ENCODE assay signal across 18 cellular contexts in genomic region chr13:98479496-98480003, GRCh38.
DNase-seq lines count a peak whose midpoint lies in the region; ATAC-seq and TF ChIP-seq lines count a peak whose summit lies in the region.
"Had no signal": no experiment of that assay in that cellular context is flagged by ENCODE, and none has a peak within 500 bp of the region (broad histone marks: within the 10 kb centered on the region; RNA-seq: fewer than 3 reads in every experiment).

No MANE protein-coding gene starts in this region.

- H3K36me3 Mint-ChIP-seq in activated CD4-positive, alpha-beta memory T cell treated with anti-CD3 and anti-CD28 coated beads for 36 hours: peaks cover 23% of the 10 kb centered on the region
- peaks cover 41% of the 10 kb centered on the region for H3K36me3 Mint-ChIP-seq in activated CD4-positive, alpha-beta memory T cell treated with anti-CD3 and anti-CD28 coated beads, Interleukin-2, amount 10 ng/mL, durations not matched to agents 7 days and 5 days (ENCODE audit: low read depth)
- H3K36me3 Mint-ChIP-seq in WTC11: peaks cover 5% of the 10 kb centered on the region; the same call in 1 of the 2 replicates
- peaks cover 82% of the 10 kb centered on the region for H3K36me3 Mint-ChIP-seq in stimulated activated effector memory CD8-positive, alpha-beta T cell treated with anti-CD3 and anti-CD28 coated beads, Interleukin-12 subunit alpha, Interleukin-12 subunit beta, amount 100 ng/mL, for 72 hours

- peak overlapping the region; percentile 34 for H3K27ac Mint-ChIP-seq in activated CD4-positive, alpha-beta memory T cell treated with anti-CD3 and anti-CD28 coated beads for 36 hours
- H3K27ac Mint-ChIP-seq in activated CD4-positive, alpha-beta memory T cell treated with anti-CD3 and anti-CD28 coated beads, Interleukin-2, amount 10 ng/mL, durations not matched to agents 7 days and 5 days: no peak overlapping the region
- peak overlapping the region; percentile 77; the same call in 1 of the 2 replicates for H3K27ac Mint-ChIP-seq in WTC11
- peak overlapping the region; percentile 89 for H3K27ac Mint-ChIP-seq in stimulated activated effector memory CD8-positive, alpha-beta T cell treated with anti-CD3 and anti-CD28 coated beads, Interleukin-12 subunit alpha, Interleukin-12 subunit beta, amount 100 ng/mL, for 72 hours

- TF ChIP-seq RAD21 in liver (IDR thresholded peaks at IDR 0.05): no peak

- no peak for DNase-seq in activated CD4-positive, alpha-beta memory T cell treated with anti-CD3 and anti-CD28 coated beads for 36 hours
- no peak for DNase-seq in activated CD4-positive, alpha-beta memory T cell treated with anti-CD3 and anti-CD28 coated beads, Interleukin-2, amount 10 ng/mL, durations not matched to agents 7 days and 5 days
- DNase-seq in WTC11 (ENCODE audit: low spot score): no peak
- no peak for DNase-seq in stimulated activated effector memory CD8-positive, alpha-beta T cell treated with anti-CD3 and anti-CD28 coated beads, Interleukin-12 subunit alpha, Interleukin-12 subunit beta, amount 100 ng/mL, for 72 hours (ENCODE audit: low spot score in 2 of 2)
- no peak for DNase-seq in NCI-H2107 treated with DMSO at 0.1 percent for 48 hours (lab: John Stamatoyannopoulos, UW; ENCODE audit: unreplicated experiment)
- no peak for DNase-seq in hepatocyte (ENCODE audit: low spot score)
- no peak for DNase-seq in AG08396 (ENCODE audit: low spot score)
- DNase-seq: amniotic stem cell; DND-41; hippocampal formation; Kasumi-1; kidney; NCI-H1105 treated with DMSO at 0.1 percent for 48 hours; SK-N-SH; stimulated activated CD4-positive, alpha-beta T cell treated with anti-CD3 and anti-CD28 coated beads, Interleukin-2, amount 100 ng/mL, for 48 hours had no signal

- peaks cover 81% of the 10 kb centered on the region for H3K4me1 Mint-ChIP-seq in activated CD4-positive, alpha-beta memory T cell treated with anti-CD3 and anti-CD28 coated beads for 36 hours (ENCODE audit: low read depth)
- H3K4me1 Mint-ChIP-seq in activated CD4-positive, alpha-beta memory T cell treated with anti-CD3 and anti-CD28 coated beads, Interleukin-2, amount 10 ng/mL, durations not matched to agents 7 days and 5 days: peaks cover 87% of the 10 kb centered on the region
- H3K4me1 Mint-ChIP-seq in WTC11: peaks cover 86% of the 10 kb centered on the region
- H3K4me1 Mint-ChIP-seq in stimulated activated effector memory CD8-positive, alpha-beta T cell treated with anti-CD3 and anti-CD28 coated beads, Interleukin-12 subunit alpha, Interleukin-12 subunit beta, amount 100 ng/mL, for 72 hours: peaks cover 81% of the 10 kb centered on the region

- no peak for ATAC-seq in WTC11
- ATAC-seq in stimulated activated effector memory CD8-positive, alpha-beta T cell treated with anti-CD3 and anti-CD28 coated beads, Interleukin-12 subunit alpha, Interleukin-12 subunit beta, amount 100 ng/mL, for 72 hours: no peak

- H3K4me3 ChIP-seq in liver (ENCODE audit: low read depth in 1 of 3, low read length in 3 of 3) (no peak overlapping the region), hepatocyte (no peak overlapping the region)
- H3K4me3 ChIP-seq: BLaER1 treated with 17β-estradiol and CSF1 and Interleukin-3, amounts not matched to agents 10 nM and 100 nM had no signal

- no peaks in the 10 kb centered on the region for H3K9me3 ChIP-seq in liver (ENCODE audit: control insufficient read depth in 4 of 4, low read length in 3 of 4)
- no peaks in the 10 kb centered on the region for H3K9me3 ChIP-seq in hepatocyte (ENCODE audit: low read depth)
- H3K9me3 ChIP-seq: SK-N-SH had no signal

- 93% methylated on average over 8 of the region's 8 CpGs for WGBS in liver
- 91% methylated on average over 8 of the region's 8 CpGs for WGBS in hepatocyte (ENCODE audit: low lambda C conversion rate, missing lambda C conversion rate)

- H3K27ac ChIP-seq in liver (ENCODE audit: low read depth in 1 of 2, low read length in 2 of 2): no peak overlapping the region
- H3K27ac ChIP-seq in hepatocyte: no peak overlapping the region
- H3K27ac ChIP-seq: BLaER1 treated with 17β-estradiol and CSF1 and Interleukin-3, amounts not matched to agents 10 nM and 100 nM had no signal

- H3K4me1 ChIP-seq in liver (ENCODE audit: control insufficient read depth in 4 of 4, insufficient read depth in 4 of 4, low read length in 3 of 4) (peaks cover 31 to 71% (median 61%) of the 10 kb centered on the region in 4 donors), hepatocyte (ENCODE audit: insufficient read depth) (peaks cover 31% of the 10 kb centered on the region)

- H3K27me3 ChIP-seq in liver (ENCODE audit: control insufficient read depth in 4 of 4, insufficient read depth in 4 of 4, low read length in 3 of 4) (no peaks in the 10 kb centered on the region), hepatocyte (no peaks in the 10 kb centered on the region)
- H3K27me3 ChIP-seq: BLaER1 treated with 17β-estradiol and CSF1 and Interleukin-3, amounts not matched to agents 10 nM and 100 nM had no signal

- no peak for TF ChIP-seq CTCF in WTC11 (IDR thresholded peaks at IDR 0.05)
- no peak for TF ChIP-seq CTCF in liver (IDR thresholded peaks at IDR 0.05; ENCODE audit: low read depth, low read length, missing input control)
- TF ChIP-seq CTCF in hepatocyte (IDR thresholded peaks at IDR 0.05; ENCODE audit: poor library complexity): no peak

- no peak overlapping the region for H3K4me2 ChIP-seq in hepatocyte
- H3K4me2 ChIP-seq: SK-N-SH had no signal

- no peak overlapping the region for H3K4me3 Mint-ChIP-seq in activated CD4-positive, alpha-beta memory T cell treated with anti-CD3 and anti-CD28 coated beads for 36 hours
- no peak overlapping the region for H3K4me3 Mint-ChIP-seq in activated CD4-positive, alpha-beta memory T cell treated with anti-CD3 and anti-CD28 coated beads, Interleukin-2, amount 10 ng/mL, durations not matched to agents 7 days and 5 days
- H3K4me3 Mint-ChIP-seq in WTC11: no peak overlapping the region
- H3K4me3 Mint-ChIP-seq in stimulated activated effector memory CD8-positive, alpha-beta T cell treated with anti-CD3 and anti-CD28 coated beads, Interleukin-12 subunit alpha, Interleukin-12 subunit beta, amount 100 ng/mL, for 72 hours: no peak overlapping the region
- H3K4me3 Mint-ChIP-seq: memory B cell had no signal

- intact Hi-C loops in activated CD4-positive, alpha-beta memory T cell treated with anti-CD3 and anti-CD28 coated beads for 36 hours (cut with micrococcal nuclease): loop anchor here (5.0 kb wide), 2 partner anchors 32 to 548 kb away; no protein-coding TSS in a partner anchor

- no peaks in the 10 kb centered on the region for H3K9me3 Mint-ChIP-seq in activated CD4-positive, alpha-beta memory T cell treated with anti-CD3 and anti-CD28 coated beads for 36 hours
- H3K9me3 Mint-ChIP-seq in activated CD4-positive, alpha-beta memory T cell treated with anti-CD3 and anti-CD28 coated beads, Interleukin-2, amount 10 ng/mL, durations not matched to agents 7 days and 5 days: no peaks in the 10 kb centered on the region
- H3K9me3 Mint-ChIP-seq in WTC11: no peaks in the 10 kb centered on the region
- no peaks in the 10 kb centered on the region for H3K9me3 Mint-ChIP-seq in stimulated activated effector memory CD8-positive, alpha-beta T cell treated with anti-CD3 and anti-CD28 coated beads, Interleukin-12 subunit alpha, Interleukin-12 subunit beta, amount 100 ng/mL, for 72 hours
- H3K9me3 Mint-ChIP-seq: memory B cell had no signal

- H3K36me3 ChIP-seq in liver (ENCODE audit: control insufficient read depth in 4 of 4, insufficient read depth in 3 of 4, low read depth in 1 of 4, low read length in 3 of 4): no peaks in the 10 kb centered on the region
- H3K36me3 ChIP-seq in hepatocyte (replicated peaks; ENCODE audit: insufficient read depth, low read depth): no peaks in the 10 kb centered on the region

- no peaks in the 10 kb centered on the region for H3K27me3 Mint-ChIP-seq in activated CD4-positive, alpha-beta memory T cell treated with anti-CD3 and anti-CD28 coated beads for 36 hours
- H3K27me3 Mint-ChIP-seq in activated CD4-positive, alpha-beta memory T cell treated with anti-CD3 and anti-CD28 coated beads, Interleukin-2, amount 10 ng/mL, durations not matched to agents 7 days and 5 days: no peaks in the 10 kb centered on the region
- H3K27me3 Mint-ChIP-seq in WTC11 (ENCODE audit: low read depth): no peaks in the 10 kb centered on the region
- H3K27me3 Mint-ChIP-seq: memory B cell had no signal

- no peak overlapping the region for H2AFZ ChIP-seq in hepatocyte

- no peak overlapping the region for H3K9ac ChIP-seq in liver (ENCODE audit: low read depth in 1 of 2, low read length in 2 of 2)
- H3K9ac ChIP-seq: BLaER1 treated with 17β-estradiol and CSF1 and Interleukin-3, amounts not matched to agents 10 nM and 100 nM; SK-N-SH had no signal

- H4K20me1 ChIP-seq in hepatocyte (ENCODE audit: insufficient read depth, poor library complexity, severe bottlenecking): peaks cover 24% of the 10 kb centered on the region

- CTCF ChIA-PET in activated CD4-positive, alpha-beta memory T cell treated with anti-CD3 and anti-CD28 coated beads for 36 hours (lab: Charles Lee): interaction anchor here (0.5 to 6.3 kb wide), 3 partner anchors 34 to 174 kb away, joined by 3 to 41 read pairs (median 5); no protein-coding TSS in a partner anchor
- CTCF ChIA-PET in activated CD4-positive, alpha-beta memory T cell treated with anti-CD3 and anti-CD28 coated beads, Interleukin-2, amount 10 ng/mL, durations not matched to agents 7 days and 5 days (lab: Charles Lee): no interaction called here
- CTCF ChIA-PET in WTC11 (lab: Charles Lee): interaction anchor here (1.2 to 2.2 kb wide), 4 partner anchors 31 to 194 kb away, joined by 3 to 11 read pairs (median 5); no protein-coding TSS in a partner anchor

- H3K79me2 ChIP-seq in hepatocyte: peaks cover 79% of the 10 kb centered on the region

- H3K9me2 ChIP-seq in hepatocyte (replicated peaks; ENCODE audit: insufficient read depth): no peaks in the 10 kb centered on the region
- H3K9me2 ChIP-seq: SK-N-SH had no signal

- POLR2A ChIA-PET in activated CD4-positive, alpha-beta memory T cell treated with anti-CD3 and anti-CD28 coated beads for 36 hours (lab: Charles Lee): no interaction called here
- POLR2A ChIA-PET in activated CD4-positive, alpha-beta memory T cell treated with anti-CD3 and anti-CD28 coated beads, Interleukin-2, amount 10 ng/mL, durations not matched to agents 7 days and 5 days (lab: Charles Lee): interaction anchor here (1.1 to 1.6 kb wide), 3 partner anchors 34 to 91 kb away, joined by 3 to 5 read pairs (median 4); no protein-coding TSS in a partner anchor
- POLR2A ChIA-PET in WTC11 (lab: Charles Lee): no interaction called here

TF ChIP-seq in WTC11, 78 proteins besides CTCF, POLR2A, EP300 and RAD21 (continues in another document):
- TF ChIP-seq GABPB1 (CRISPR knock-in tag; IDR thresholded peaks at IDR 0.05) (no peak), NR1H2 (CRISPR knock-in tag; IDR thresholded peaks at IDR 0.05) (no peak)

TF ChIP-seq in liver, 16 proteins besides CTCF, POLR2A, EP300 and RAD21:
- TF ChIP-seq HNF4A (conservative IDR thresholded peaks at IDR 0.05) (peak in 1 of 2 donors; percentile 9), FOXA1 (IDR thresholded peaks at IDR 0.05) (no peak), RXRA (IDR thresholded peaks at IDR 0.05) (peak; percentile 43 to 54)
- TF ChIP-seq, protein P1, sequence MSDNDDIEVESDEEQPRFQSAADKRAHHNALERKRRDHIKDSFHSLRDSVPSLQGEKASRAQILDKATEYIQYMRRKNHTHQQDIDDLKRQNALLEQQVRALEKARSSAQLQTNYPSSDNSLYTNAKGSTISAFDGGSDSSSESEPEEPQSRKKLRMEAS (IDR thresholded peaks at IDR 0.05): no peak
